ENCODE assay signal across 8 cellular contexts in genomic region chr5:16464664-16465543, GRCh38. TPM values are rescaled to one million over a fixed set of nuclear protein-coding genes. Genes with fewer than 3 reads are reported as not detected.
A peak's percentile ranks its signal among the peaks of the same experiment; 100 is the strongest.
DNase-seq lines count a peak whose midpoint lies in the region; ATAC-seq and TF ChIP-seq lines count a peak whose summit lies in the region.

No MANE protein-coding gene starts in this region.

- no peaks in the 10 kb centered on the region for H3K27me3 Mint-ChIP-seq in stimulated activated naive CD8-positive, alpha-beta T cell treated with anti-CD3 and anti-CD28 coated beads, Interleukin-15, Interleukin-2, amounts not matched to agents 100 ng/mL and 50 ng/mL, for 24 hours
- no peaks in the 10 kb centered on the region for H3K27me3 Mint-ChIP-seq in activated CD8-positive, alpha-beta T cell treated with anti-CD3 and anti-CD28 coated beads for 36 hours

- H3K36me3 Mint-ChIP-seq in stimulated activated naive CD8-positive, alpha-beta T cell treated with anti-CD3 and anti-CD28 coated beads, Interleukin-15, Interleukin-2, amounts not matched to agents 100 ng/mL and 50 ng/mL, for 24 hours (ENCODE audit: low read depth): peaks cover 61% of the 10 kb centered on the region
- H3K36me3 Mint-ChIP-seq in activated CD8-positive, alpha-beta T cell treated with anti-CD3 and anti-CD28 coated beads for 36 hours (ENCODE audit: low read depth): peaks cover 65% of the 10 kb centered on the region

- ATAC-seq in stimulated activated naive CD8-positive, alpha-beta T cell treated with anti-CD3 and anti-CD28 coated beads, Interleukin-15, Interleukin-2, amounts not matched to agents 100 U/mL and 50 U/mL, for 24 hours: no peak
- no peak for ATAC-seq in activated CD8-positive, alpha-beta T cell treated with anti-CD3 and anti-CD28 coated beads for 36 hours
- ATAC-seq in HG03442 (IDR thresholded peaks at IDR 0.05; ENCODE audit: unreplicated experiment): no peak

- peaks cover 91% of the 10 kb centered on the region for H3K4me1 Mint-ChIP-seq in stimulated activated naive CD8-positive, alpha-beta T cell treated with anti-CD3 and anti-CD28 coated beads, Interleukin-15, Interleukin-2, amounts not matched to agents 100 ng/mL and 50 ng/mL, for 24 hours (ENCODE audit: low read depth)
- H3K4me1 Mint-ChIP-seq in activated CD8-positive, alpha-beta T cell treated with anti-CD3 and anti-CD28 coated beads for 36 hours (ENCODE audit: low read depth): peaks cover 73% of the 10 kb centered on the region

- peak overlapping the region; percentile 39 for H3K9ac ChIP-seq in rectal smooth muscle tissue (ENCODE audit: low read length)

- peaks cover 27% of the 10 kb centered on the region for H3K36me3 ChIP-seq in cardiac muscle cell
- H3K36me3 ChIP-seq in rectal smooth muscle tissue (ENCODE audit: control insufficient read depth, insufficient read depth, low read length): peaks cover 14% of the 10 kb centered on the region

- CTCF ChIA-PET in activated CD8-positive, alpha-beta T cell treated with anti-CD3 and anti-CD28 coated beads for 36 hours (lab: Charles Lee): interaction anchor here (5.6 kb wide), 1 partner anchor 8 kb away, joined by 46 read pairs; no protein-coding TSS in a partner anchor

- DNase-seq in stimulated activated naive CD8-positive, alpha-beta T cell treated with anti-CD3 and anti-CD28 coated beads, Interleukin-15, Interleukin-2, amounts not matched to agents 100 U/mL and 50 U/mL, for 24 hours: no peak
- no peak for DNase-seq in activated CD8-positive, alpha-beta T cell treated with anti-CD3 and anti-CD28 coated beads for 36 hours
- no peak for DNase-seq in cardiac muscle cell (ENCODE audit: low read depth in 1 of 2, low spot score in 1 of 2)
- DNase-seq in inferior parietal cortex (ENCODE audit: extremely low spot score): no peak
- DNase-seq in stimulated activated naive CD4-positive, alpha-beta T cell (lab: John Stamatoyannopoulos, UW): no peak

- peaks cover 38% of the 10 kb centered on the region for H3K4me1 ChIP-seq in cardiac muscle cell (ENCODE audit: low read depth)
- peaks cover 12% of the 10 kb centered on the region for H3K4me1 ChIP-seq in rectal smooth muscle tissue (ENCODE audit: control insufficient read depth, insufficient read depth, low read length)

- intact Hi-C loops in activated CD8-positive, alpha-beta T cell treated with anti-CD3 and anti-CD28 coated beads for 36 hours (cut with micrococcal nuclease): loop anchor here (5.0 kb wide), 2 partner anchors 87 to 162 kb away; no protein-coding TSS in a partner anchor

- no peaks in the 10 kb centered on the region for H3K27me3 ChIP-seq in cardiac muscle cell
- H3K27me3 ChIP-seq in rectal smooth muscle tissue (ENCODE audit: control insufficient read depth, insufficient read depth, low read length): no peaks in the 10 kb centered on the region

- H3K4me3 Mint-ChIP-seq in stimulated activated naive CD8-positive, alpha-beta T cell treated with anti-CD3 and anti-CD28 coated beads, Interleukin-15, Interleukin-2, amounts not matched to agents 100 ng/mL and 50 ng/mL, for 24 hours: peak overlapping the region; percentile 98
- H3K4me3 Mint-ChIP-seq in activated CD8-positive, alpha-beta T cell treated with anti-CD3 and anti-CD28 coated beads for 36 hours: peak overlapping the region; percentile 97

- H3K4me3 ChIP-seq in cardiac muscle cell (peak overlapping the region; percentile 93), rectal smooth muscle tissue (ENCODE audit: low read length) (peak overlapping the region; percentile 78)

- POLR2A ChIA-PET in activated CD8-positive, alpha-beta T cell treated with anti-CD3 and anti-CD28 coated beads for 36 hours (lab: Charles Lee): interaction anchor here (0.6 to 1.2 kb wide), 6 partner anchors 9 to 1801 kb away, joined by 3 to 8 read pairs (median 3); no protein-coding TSS in a partner anchor

- H3K27ac ChIP-seq in cardiac muscle cell (peak overlapping the region; percentile 93), rectal smooth muscle tissue (ENCODE audit: low read depth, low read length) (peak overlapping the region; percentile 82)

- no peaks in the 10 kb centered on the region for H3K9me3 ChIP-seq in cardiac muscle cell (ENCODE audit: low read depth)

- H3K9me3 Mint-ChIP-seq in stimulated activated naive CD8-positive, alpha-beta T cell treated with anti-CD3 and anti-CD28 coated beads, Interleukin-15, Interleukin-2, amounts not matched to agents 100 ng/mL and 50 ng/mL, for 24 hours: no peaks in the 10 kb centered on the region
- H3K9me3 Mint-ChIP-seq in activated CD8-positive, alpha-beta T cell treated with anti-CD3 and anti-CD28 coated beads for 36 hours: no peaks in the 10 kb centered on the region

- peak overlapping the region; percentile 94 for H3K27ac Mint-ChIP-seq in stimulated activated naive CD8-positive, alpha-beta T cell treated with anti-CD3 and anti-CD28 coated beads, Interleukin-15, Interleukin-2, amounts not matched to agents 100 ng/mL and 50 ng/mL, for 24 hours
- H3K27ac Mint-ChIP-seq in activated CD8-positive, alpha-beta T cell treated with anti-CD3 and anti-CD28 coated beads for 36 hours: peak overlapping the region; percentile 96

- no peak for TF ChIP-seq CTCF in activated CD8-positive, alpha-beta T cell treated with anti-CD3 and anti-CD28 coated beads for 36 hours (IDR thresholded peaks at IDR 0.05)
- no peak for TF ChIP-seq CTCF in cardiac muscle cell (IDR thresholded peaks at IDR 0.05; ENCODE audit: low read depth, low read length)

RNA-seq across cellular contexts. Expression of gene ZNF622, which starts 0.7 kb away (rescaled TPM):
- total RNA-seq in activated CD8-positive, alpha-beta T cell treated with anti-CD3 and anti-CD28 coated beads for 36 hours: 10 to 100 TPM; 36.7 to 38.4 TPM
- total RNA-seq in cardiac muscle cell: 38.5 and 44.3 TPM in 2 replicates
- polyA plus RNA-seq in cardiac muscle cell: 42.4 TPM in 2 replicates
